8 cellular contexts compared by ENCODE assay signal in the genomic region with DNA sequence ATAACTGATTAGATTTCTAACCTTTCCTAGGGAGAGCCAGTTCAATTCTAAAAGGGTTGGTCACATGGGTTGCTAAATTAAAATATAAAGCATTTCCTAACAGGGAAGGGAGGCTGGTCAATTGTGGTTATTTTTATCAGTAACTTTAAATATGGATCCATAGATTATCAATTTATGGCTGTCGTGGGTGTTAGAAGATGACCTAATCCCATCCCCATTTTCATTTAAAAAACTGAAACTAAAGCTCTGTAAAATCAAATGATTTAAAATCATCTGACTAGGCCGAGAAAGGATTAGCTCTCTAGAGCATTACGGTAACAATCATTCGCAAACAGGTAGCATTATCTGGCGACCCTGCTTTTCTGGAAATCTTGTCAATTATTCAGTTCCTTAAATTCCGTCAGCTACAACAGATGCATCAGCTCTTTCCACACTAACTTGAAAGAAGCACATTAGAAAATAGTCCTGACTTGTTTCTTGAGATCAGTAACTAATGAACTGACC. TPM values are rescaled to one million over a fixed set of nuclear protein-coding genes. Genes with fewer than 3 reads are reported as not detected.
A peak's percentile ranks its signal among the peaks of the same experiment; 100 is the strongest.
DNase-seq lines count a peak whose midpoint lies in the region; ATAC-seq and TF ChIP-seq lines count a peak whose summit lies in the region.

No MANE protein-coding gene starts in this region.

- DNase-seq in NCI-H510A treated with DMSO at 0.1 percent for 48 hours (lab: John Stamatoyannopoulos, UW): peak; percentile 82
- no peak for DNase-seq in NCI-H510A (lab: John Stamatoyannopoulos, UW)
- no peak for DNase-seq in WERI-Rb-1
- no peak for DNase-seq in hepatocyte (ENCODE audit: low spot score)
- no peak for DNase-seq in stimulated activated naive B cell treated with anti-CD40 and anti-IgM and Interleukin-4, amounts not matched to agents 10 μg/mL and 1 μg/mL and 100 μg/mL, for 72 hours
- DNase-seq in ureter (ENCODE audit: low spot score): no peak
- DNase-seq in NCI-H2227 treated with DMSO at 0.1 percent for 48 hours (lab: John Stamatoyannopoulos, UW): no peak
- no peak for DNase-seq in putamen (ENCODE audit: low spot score)

- H3K27me3 Mint-ChIP-seq in stimulated activated naive B cell treated with anti-CD40 and anti-IgM and Interleukin-4, amounts not matched to agents 10 μg/mL and 1 μg/mL and 100 μg/mL, for 72 hours: no peaks in the 10 kb centered on the region

- peaks cover 17 to 42% of the 10 kb centered on the region in 2 donors for H3K4me1 Mint-ChIP-seq in stimulated activated naive B cell treated with anti-CD40 and anti-IgM and Interleukin-4, amounts not matched to agents 10 μg/mL and 1 μg/mL and 100 μg/mL, for 72 hours

- 22% methylated on average over 6 of the region's 6 CpGs for WGBS in hepatocyte (ENCODE audit: low lambda C conversion rate, missing lambda C conversion rate)

- peaks cover 36% of the 10 kb centered on the region for H3K36me3 ChIP-seq in WERI-Rb-1
- H3K36me3 ChIP-seq in hepatocyte (replicated peaks; ENCODE audit: insufficient read depth, low read depth): peaks cover 3% of the 10 kb centered on the region

- peak overlapping the region; percentile 72 for H3K4me2 ChIP-seq in hepatocyte

- H3K36me3 Mint-ChIP-seq in stimulated activated naive B cell treated with anti-CD40 and anti-IgM and Interleukin-4, amounts not matched to agents 10 μg/mL and 1 μg/mL and 100 μg/mL, for 72 hours: peaks cover 32 to 39% of the 10 kb centered on the region in 2 donors

- no peaks in the 10 kb centered on the region for H3K9me2 ChIP-seq in hepatocyte (replicated peaks; ENCODE audit: insufficient read depth)

- peak overlapping the region; percentile 2 for H2AFZ ChIP-seq in hepatocyte

- H3K79me2 ChIP-seq in hepatocyte: peaks cover 54% of the 10 kb centered on the region

- peak in 1 of 2 donors; percentile 0 for ATAC-seq in stimulated activated naive B cell treated with anti-CD40 and anti-IgM and Interleukin-4, amounts not matched to agents 10 μg/mL and 1 μg/mL and 100 μg/mL, for 72 hours (replicated peaks)

- peaks cover 21% of the 10 kb centered on the region for H3K4me1 ChIP-seq in hepatocyte (ENCODE audit: insufficient read depth)

- H3K9me3 Mint-ChIP-seq in stimulated activated naive B cell treated with anti-CD40 and anti-IgM and Interleukin-4, amounts not matched to agents 10 μg/mL and 1 μg/mL and 100 μg/mL, for 72 hours: no peaks in the 10 kb centered on the region

- TF ChIP-seq CTCF in WERI-Rb-1 (IDR thresholded peaks at IDR 0.05; ENCODE audit: low read depth, low read length) (no peak), hepatocyte (IDR thresholded peaks at IDR 0.05; ENCODE audit: poor library complexity) (no peak)

- H3K4me3 ChIP-seq in WERI-Rb-1 (ENCODE audit: low read depth, low read length) (peak overlapping the region; percentile 86), hepatocyte (peak overlapping the region; percentile 25)

- peaks cover 34% of the 10 kb centered on the region for H4K20me1 ChIP-seq in hepatocyte (ENCODE audit: insufficient read depth, poor library complexity, severe bottlenecking)

- peak overlapping the region; percentile 100 for H3K27ac Mint-ChIP-seq in stimulated activated naive B cell treated with anti-CD40 and anti-IgM and Interleukin-4, amounts not matched to agents 10 μg/mL and 1 μg/mL and 100 μg/mL, for 72 hours

- H3K27ac ChIP-seq in WERI-Rb-1: peak overlapping the region; percentile 95
- H3K27ac ChIP-seq in hepatocyte: peak overlapping the region; percentile 98

- H3K4me3 Mint-ChIP-seq in stimulated activated naive B cell treated with anti-CD40 and anti-IgM and Interleukin-4, amounts not matched to agents 10 μg/mL and 1 μg/mL and 100 μg/mL, for 72 hours: peak overlapping the region; percentile 93

- H3K9me3 ChIP-seq in WERI-Rb-1 (ENCODE audit: severe bottlenecking) (no peaks in the 10 kb centered on the region), hepatocyte (ENCODE audit: low read depth) (no peaks in the 10 kb centered on the region)

- H3K27me3 ChIP-seq in WERI-Rb-1 (ENCODE audit: insufficient read depth, low read depth, severe bottlenecking): no peaks in the 10 kb centered on the region
- H3K27me3 ChIP-seq in hepatocyte: no peaks in the 10 kb centered on the region

RNA-seq across cellular contexts. Expression of a gene that starts 0.9 kb away (rescaled TPM):
- total RNA-seq in hepatocyte: 54.9 and 56.1 TPM in 2 replicates
- polyA plus RNA-seq in hepatocyte: 48.5 and 59.5 TPM in 2 replicates
- total RNA-seq in ureter: 251 TPM

RNA-seq across cellular contexts. Expression of a gene that starts 52.9 kb away (rescaled TPM):
- total RNA-seq in hepatocyte (88.3 and 112 TPM in 2 replicates), ureter (190 TPM)
- 87.3 and 90.2 TPM in 2 replicates for polyA plus RNA-seq in hepatocyte
